1 cellular context compared by ENCODE assay signal in the genomic region with DNA sequence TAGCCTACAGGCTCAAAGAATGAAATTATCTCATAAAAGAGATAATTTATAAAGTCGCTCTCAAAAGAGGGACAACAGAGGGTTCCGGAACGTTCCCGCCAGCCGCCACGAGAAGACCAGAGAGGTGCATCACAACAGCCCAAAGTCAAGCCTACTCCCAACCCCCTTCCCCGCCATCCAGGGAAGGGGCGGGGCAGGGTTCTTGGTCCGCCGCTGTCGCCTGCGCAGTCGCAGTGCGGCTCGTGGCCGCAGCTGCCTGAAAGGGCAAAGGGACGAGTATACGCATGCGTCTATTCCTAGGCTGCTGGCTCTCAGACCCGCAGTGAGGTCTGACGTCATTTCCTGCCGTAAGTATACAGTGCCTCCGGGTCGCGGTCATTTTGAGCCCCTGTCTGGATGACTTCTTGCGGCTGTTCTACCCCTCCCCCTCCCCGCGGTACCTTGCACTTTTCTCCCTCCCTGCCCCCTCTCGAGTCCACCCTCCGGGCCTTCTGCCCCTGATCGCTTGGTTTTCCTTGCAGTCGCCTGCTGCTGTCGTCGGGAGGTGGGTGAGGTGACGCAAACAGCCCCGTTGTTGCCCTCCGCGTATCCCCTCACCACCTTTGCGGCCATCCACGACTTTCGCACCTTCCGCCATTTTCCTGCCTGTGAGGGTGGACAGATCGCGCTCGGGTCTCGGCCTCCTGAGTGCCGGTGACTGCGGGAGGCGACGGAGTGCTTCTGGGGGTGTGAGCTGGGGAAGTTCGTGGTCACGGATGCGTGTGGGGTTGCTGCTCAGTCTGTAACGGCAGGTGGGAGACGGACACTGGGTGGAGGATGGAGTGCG.
TF ChIP-seq lines count a peak whose summit lies in the region.

A gene with protein sequence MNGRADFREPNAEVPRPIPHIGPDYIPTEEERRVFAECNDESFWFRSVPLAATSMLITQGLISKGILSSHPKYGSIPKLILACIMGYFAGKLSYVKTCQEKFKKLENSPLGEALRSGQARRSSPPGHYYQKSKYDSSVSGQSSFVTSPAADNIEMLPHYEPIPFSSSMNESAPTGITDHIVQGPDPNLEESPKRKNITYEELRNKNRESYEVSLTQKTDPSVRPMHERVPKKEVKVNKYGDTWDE (plus strand): TSS at position 383 of the 826 bp plus-strand sequence. CDS start 1,537 bp downstream, outside the sequence.

TF ChIP-seq in K562, 482 proteins besides CTCF, POLR2A, EP300 and RAD21 (continued from another document):
- TF ChIP-seq, protein P1, sequence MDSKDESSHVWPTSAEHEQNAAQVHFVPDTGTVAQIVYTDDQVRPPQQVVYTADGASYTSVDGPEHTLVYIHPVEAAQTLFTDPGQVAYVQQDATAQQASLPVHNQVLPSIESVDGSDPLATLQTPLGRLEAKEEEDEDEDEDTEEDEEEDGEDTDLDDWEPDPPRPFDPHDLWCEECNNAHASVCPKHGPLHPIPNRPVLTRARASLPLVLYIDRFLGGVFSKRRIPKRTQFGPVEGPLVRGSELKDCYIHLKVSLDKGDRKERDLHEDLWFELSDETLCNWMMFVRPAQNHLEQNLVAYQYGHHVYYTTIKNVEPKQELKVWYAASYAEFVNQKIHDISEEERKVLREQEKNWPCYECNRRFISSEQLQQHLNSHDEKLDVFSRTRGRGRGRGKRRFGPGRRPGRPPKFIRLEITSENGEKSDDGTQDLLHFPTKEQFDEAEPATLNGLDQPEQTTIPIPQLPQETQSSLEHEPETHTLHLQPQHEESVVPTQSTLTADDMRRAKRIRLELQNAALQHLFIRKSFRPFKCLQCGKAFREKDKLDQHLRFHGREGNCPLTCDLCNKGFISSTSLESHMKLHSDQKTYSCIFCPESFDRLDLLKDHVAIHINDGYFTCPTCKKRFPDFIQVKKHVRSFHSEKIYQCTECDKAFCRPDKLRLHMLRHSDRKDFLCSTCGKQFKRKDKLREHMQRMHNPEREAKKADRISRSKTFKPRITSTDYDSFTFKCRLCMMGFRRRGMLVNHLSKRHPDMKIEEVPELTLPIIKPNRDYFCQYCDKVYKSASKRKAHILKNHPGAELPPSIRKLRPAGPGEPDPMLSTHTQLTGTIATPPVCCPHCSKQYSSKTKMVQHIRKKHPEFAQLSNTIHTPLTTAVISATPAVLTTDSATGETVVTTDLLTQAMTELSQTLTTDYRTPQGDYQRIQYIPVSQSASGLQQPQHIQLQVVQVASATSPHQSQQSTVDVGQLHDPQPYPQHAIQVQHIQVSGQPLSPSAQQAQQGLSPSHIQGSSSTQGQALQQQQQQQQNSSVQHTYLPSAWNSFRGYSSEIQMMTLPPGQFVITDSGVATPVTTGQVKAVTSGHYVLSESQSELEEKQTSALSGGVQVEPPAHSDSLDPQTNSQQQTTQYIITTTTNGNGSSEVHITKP (IDR thresholded peaks at IDR 0.05; ENCODE audit: partially characterized antibody): peak; percentile 33
- TF ChIP-seq KDM5B (IDR thresholded peaks at IDR 0.05; ENCODE audit: insufficient replicate concordance, low read depth, low read length): peak; percentile 48
- TF ChIP-seq ELF2 (CRISPR knock-in tag; IDR thresholded peaks at IDR 0.05): no peak
- TF ChIP-seq DLX4 (CRISPR knock-in tag; IDR thresholded peaks at IDR 0.05): no peak
- TF ChIP-seq, protein P2, sequence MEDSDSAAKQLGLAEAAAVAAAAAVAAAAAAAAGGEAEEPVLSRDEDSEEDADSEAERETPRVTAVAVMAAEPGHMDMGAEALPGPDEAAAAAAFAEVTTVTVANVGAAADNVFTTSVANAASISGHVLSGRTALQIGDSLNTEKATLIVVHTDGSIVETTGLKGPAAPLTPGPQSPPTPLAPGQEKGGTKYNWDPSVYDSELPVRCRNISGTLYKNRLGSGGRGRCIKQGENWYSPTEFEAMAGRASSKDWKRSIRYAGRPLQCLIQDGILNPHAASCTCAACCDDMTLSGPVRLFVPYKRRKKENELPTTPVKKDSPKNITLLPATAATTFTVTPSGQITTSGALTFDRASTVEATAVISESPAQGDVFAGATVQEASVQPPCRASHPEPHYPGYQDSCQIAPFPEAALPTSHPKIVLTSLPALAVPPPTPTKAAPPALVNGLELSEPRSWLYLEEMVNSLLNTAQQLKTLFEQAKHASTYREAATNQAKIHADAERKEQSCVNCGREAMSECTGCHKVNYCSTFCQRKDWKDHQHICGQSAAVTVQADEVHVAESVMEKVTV (CRISPR knock-in tag; IDR thresholded peaks at IDR 0.05): no peak
- no peak for TF ChIP-seq SREBF1 (IDR thresholded peaks at IDR 0.05; ENCODE audit: borderline replicate concordance, low read depth, low read length)
- no peak for TF ChIP-seq PTRF (tag; IDR thresholded peaks at IDR 0.05)
- no peak for TF ChIP-seq ZNF41 (CRISPR knock-in tag; conservative IDR thresholded peaks at IDR 0.05)
- no peak for TF ChIP-seq TCF7 (IDR thresholded peaks at IDR 0.05; ENCODE audit: borderline replicate concordance)
- no peak; the same call in 1 of the 2 replicates for TF ChIP-seq AFF4 (CRISPR knock-in tag; IDR thresholded peaks at IDR 0.05)
- 0 out of 2 replicates have a peak, but pooled peaks have one; percentile 19 for TF ChIP-seq ZNF316 (IDR thresholded peaks at IDR 0.05)
- TF ChIP-seq DACH1 (IDR thresholded peaks at IDR 0.05; ENCODE audit: partially characterized antibody): no peak
- TF ChIP-seq ZNF197 (CRISPR knock-in tag; IDR thresholded peaks at IDR 0.05; ENCODE audit: low read depth): 0 out of 2 replicates have a peak, but pooled peaks have one; percentile 45
